In genomic region chr14:23894687-23895419, GRCh38 we compare ENCODE assay signal across 24 cellular contexts.
"Had no signal": no experiment of that assay in that cellular context is flagged by ENCODE, and none has a peak within 500 bp of the region (broad histone marks: within the 10 kb centered on the region; RNA-seq: fewer than 3 reads in every experiment).

No MANE protein-coding gene starts in this region.

- H3K9me3 ChIP-seq: ascending aorta, Peyer's patch, SJSA1, SK-N-SH had no signal

- DNase-seq: activated CD4-positive, alpha-beta T cell treated with anti-CD3 and anti-CD28 coated beads, Interleukin-2, amount 10 ng/mL, durations not matched to agents 24 days and 14 days; activated CD4-positive, alpha-beta T cell treated with anti-CD3 and anti-CD28 coated beads, Interleukin-2, amount 50 U/mL, for 48 hours; activated CD8-positive, alpha-beta T cell treated with anti-CD3 and anti-CD28 coated beads, Interleukin-2, amount 10 ng/mL, durations not matched to agents 7 days and 5 days; activated gamma-delta T cell; activated naive CD4-positive, alpha-beta T cell treated with Interleukin-2 at 50 U/mL for 16 hours; activated naive CD8-positive, alpha-beta T cell treated with anti-CD3 and anti-CD28 coated beads, Interleukin-2, amount 10 ng/mL, durations not matched to agents 7 days and 5 days; activated T-cell treated with anti-CD3 and anti-CD28 coated beads, Interleukin-2, amount 50 U/mL, for 24 hours; amygdala; MM.1S; MV-4-11; NCI-H1092; NCI-H146; NCI-H187 treated with DMSO at 0.1 percent for 48 hours; NCI-H2081; NCI-H345; NCI-H524 treated with DMSO at 0.1 percent for 48 hours; Peyer's patch; RPMI8226; SHP77 treated with DMSO at 0.1 percent for 48 hours had no signal

- H3K27me3 ChIP-seq: ascending aorta, cardiac muscle cell, Peyer's patch had no signal

- H3K4me1 ChIP-seq: ascending aorta, Peyer's patch, SJSA1 had no signal

- H3K4me3 ChIP-seq: ascending aorta, cardiac muscle cell, Peyer's patch, SJSA1 had no signal

- H3K4me2 ChIP-seq: SK-N-SH had no signal

- ATAC-seq: activated CD8-positive, alpha-beta T cell treated with anti-CD3 and anti-CD28 coated beads, Interleukin-2, amount 10 ng/mL, durations not matched to agents 7 days and 5 days had no signal

- H3K9ac ChIP-seq: SK-N-SH had no signal

- H3K27ac ChIP-seq: ascending aorta, cardiac muscle cell, Peyer's patch, SJSA1 had no signal

- H3K36me3 ChIP-seq: ascending aorta, cardiac muscle cell, Peyer's patch, SJSA1 had no signal

- FAIRE-seq: TTC549 had no signal

- H3K9me2 ChIP-seq: SK-N-SH had no signal
